In genomic region chr3:102346897-102347296, GRCh38 we compare ENCODE assay signal across 22 cellular contexts.
"Had no signal": no experiment of that assay in that cellular context is flagged by ENCODE, and none has a peak within 500 bp of the region (broad histone marks: within the 10 kb centered on the region; RNA-seq: fewer than 3 reads in every experiment).

No MANE protein-coding gene starts in this region.

- H3K36me3 ChIP-seq: ascending aorta, Peyer's patch had no signal

- DNase-seq: activated CD4-positive, alpha-beta T cell treated with anti-CD3 and anti-CD28 coated beads for 48 hours; activated CD4-positive, alpha-beta T cell treated with anti-CD3 and anti-CD28 coated beads, Interleukin-2, amount 50 U/mL, for 48 hours; activated CD4-positive, CD25-positive, alpha-beta regulatory T cell treated with anti-CD3 and anti-CD28 coated beads, Interleukin-2, amount 50 U/mL, for 72 hours; activated CD8-positive, alpha-beta memory T cell treated with anti-CD3 and anti-CD28 coated beads, Interleukin-2, amount 10 ng/mL, durations not matched to agents 7 days and 5 days; activated effector memory CD4-positive, alpha-beta T cell treated with Interleukin-2 at 50 U/mL for 16 hours; activated naive CD4-positive, alpha-beta T cell; activated T-cell treated with anti-CD3 and anti-CD28 coated beads, Interleukin-2, amount 50 U/mL, for 24 hours; amniotic stem cell; body of pancreas; NCI-H1048; NCI-H146; NCI-H1930; NCI-H2171 treated with DMSO at 0.1 percent for 48 hours; NCI-H226; NCI-H526; NCI-H82; Peyer's patch; SHP77; T-helper 17 cell; T-helper 9 cell had no signal

- H3K27me3 ChIP-seq: ascending aorta, body of pancreas, Peyer's patch had no signal

- H3K27ac ChIP-seq: ascending aorta, body of pancreas, Peyer's patch, RWPE1 had no signal

- H3K9me3 ChIP-seq: ascending aorta, body of pancreas, Peyer's patch had no signal

- H3K4me1 ChIP-seq: ascending aorta, body of pancreas, Peyer's patch had no signal

- H3K4me3 ChIP-seq: ascending aorta, body of pancreas, Peyer's patch had no signal
